In the genomic region with DNA sequence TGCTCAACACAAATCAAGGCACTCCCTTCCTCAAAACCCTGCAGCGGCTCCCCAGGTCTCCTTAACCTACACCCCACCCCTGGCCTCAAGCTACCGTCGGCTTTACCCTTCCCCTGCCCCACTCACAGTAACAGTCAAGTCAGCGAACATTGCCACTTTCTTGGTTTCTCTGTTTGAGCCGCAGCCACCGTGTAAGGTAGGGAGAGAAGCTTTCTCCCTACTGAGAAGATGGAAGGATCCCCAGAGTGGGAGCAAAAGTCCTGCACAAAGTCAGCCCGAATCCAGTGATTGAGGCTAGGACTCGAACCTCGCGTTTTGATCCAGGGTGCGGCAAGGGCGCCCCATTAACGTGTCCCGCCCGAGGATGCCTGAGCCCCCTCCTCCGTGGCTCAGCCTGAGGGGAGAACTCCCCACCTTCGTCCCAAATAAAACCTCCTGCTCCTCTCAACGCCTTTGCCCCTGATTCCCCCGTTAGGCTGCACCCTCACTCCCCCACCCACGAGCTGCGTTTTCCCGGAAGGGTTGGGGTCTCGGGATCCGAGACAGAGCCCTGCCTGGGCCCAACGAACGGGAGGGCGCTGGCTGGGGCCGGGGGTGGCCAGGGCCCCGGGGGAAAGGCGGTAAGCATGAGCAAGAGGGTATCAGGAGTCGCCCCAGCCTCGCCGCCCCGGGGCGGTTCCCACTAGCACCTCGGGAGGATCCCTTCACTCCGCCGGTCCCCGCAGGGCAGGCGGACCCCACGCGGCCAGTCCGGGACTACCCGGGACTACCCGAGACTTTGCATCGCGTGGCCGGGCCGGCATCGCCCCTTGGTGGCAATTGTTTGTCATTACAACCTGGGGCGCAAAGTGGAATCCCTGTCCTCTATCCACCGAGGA, we compare ENCODE assay signal across 1 cellular context.
TF ChIP-seq lines count a peak whose summit lies in the region.

No MANE protein-coding gene starts in this region.

TF ChIP-seq in SK-N-SH treated with all-trans-retinoic acid at 6 μM for 48 hours, 23 proteins besides CTCF, POLR2A, EP300 and RAD21 (continued from another document):
- TF ChIP-seq, protein P1, sequence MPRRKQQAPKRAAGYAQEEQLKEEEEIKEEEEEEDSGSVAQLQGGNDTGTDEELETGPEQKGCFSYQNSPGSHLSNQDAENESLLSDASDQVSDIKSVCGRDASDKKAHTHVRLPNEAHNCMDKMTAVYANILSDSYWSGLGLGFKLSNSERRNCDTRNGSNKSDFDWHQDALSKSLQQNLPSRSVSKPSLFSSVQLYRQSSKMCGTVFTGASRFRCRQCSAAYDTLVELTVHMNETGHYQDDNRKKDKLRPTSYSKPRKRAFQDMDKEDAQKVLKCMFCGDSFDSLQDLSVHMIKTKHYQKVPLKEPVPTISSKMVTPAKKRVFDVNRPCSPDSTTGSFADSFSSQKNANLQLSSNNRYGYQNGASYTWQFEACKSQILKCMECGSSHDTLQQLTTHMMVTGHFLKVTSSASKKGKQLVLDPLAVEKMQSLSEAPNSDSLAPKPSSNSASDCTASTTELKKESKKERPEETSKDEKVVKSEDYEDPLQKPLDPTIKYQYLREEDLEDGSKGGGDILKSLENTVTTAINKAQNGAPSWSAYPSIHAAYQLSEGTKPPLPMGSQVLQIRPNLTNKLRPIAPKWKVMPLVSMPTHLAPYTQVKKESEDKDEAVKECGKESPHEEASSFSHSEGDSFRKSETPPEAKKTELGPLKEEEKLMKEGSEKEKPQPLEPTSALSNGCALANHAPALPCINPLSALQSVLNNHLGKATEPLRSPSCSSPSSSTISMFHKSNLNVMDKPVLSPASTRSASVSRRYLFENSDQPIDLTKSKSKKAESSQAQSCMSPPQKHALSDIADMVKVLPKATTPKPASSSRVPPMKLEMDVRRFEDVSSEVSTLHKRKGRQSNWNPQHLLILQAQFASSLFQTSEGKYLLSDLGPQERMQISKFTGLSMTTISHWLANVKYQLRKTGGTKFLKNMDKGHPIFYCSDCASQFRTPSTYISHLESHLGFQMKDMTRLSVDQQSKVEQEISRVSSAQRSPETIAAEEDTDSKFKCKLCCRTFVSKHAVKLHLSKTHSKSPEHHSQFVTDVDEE (CRISPR knock-in tag; IDR thresholded peaks at IDR 0.05) = no peak
- no peak for TF ChIP-seq ARNTL (CRISPR knock-in tag; IDR thresholded peaks at IDR 0.05; ENCODE audit: borderline replicate concordance, low read depth)
- TF ChIP-seq, protein P2, sequence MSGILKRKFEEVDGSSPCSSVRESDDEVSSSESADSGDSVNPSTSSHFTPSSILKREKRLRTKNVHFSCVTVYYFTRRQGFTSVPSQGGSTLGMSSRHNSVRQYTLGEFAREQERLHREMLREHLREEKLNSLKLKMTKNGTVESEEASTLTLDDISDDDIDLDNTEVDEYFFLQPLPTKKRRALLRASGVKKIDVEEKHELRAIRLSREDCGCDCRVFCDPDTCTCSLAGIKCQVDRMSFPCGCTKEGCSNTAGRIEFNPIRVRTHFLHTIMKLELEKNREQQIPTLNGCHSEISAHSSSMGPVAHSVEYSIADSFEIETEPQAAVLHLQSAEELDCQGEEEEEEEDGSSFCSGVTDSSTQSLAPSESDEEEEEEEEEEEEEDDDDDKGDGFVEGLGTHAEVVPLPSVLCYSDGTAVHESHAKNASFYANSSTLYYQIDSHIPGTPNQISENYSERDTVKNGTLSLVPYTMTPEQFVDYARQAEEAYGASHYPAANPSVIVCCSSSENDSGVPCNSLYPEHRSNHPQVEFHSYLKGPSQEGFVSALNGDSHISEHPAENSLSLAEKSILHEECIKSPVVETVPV (CRISPR knock-in tag; IDR thresholded peaks at IDR 0.05) = no peak
- no peak for TF ChIP-seq TCF4 (CRISPR knock-in tag; IDR thresholded peaks at IDR 0.05; ENCODE audit: borderline replicate concordance)
- TF ChIP-seq ISL1 (CRISPR knock-in tag; IDR thresholded peaks at IDR 0.05) = no peak
- no peak for TF ChIP-seq ESRRG (CRISPR knock-in tag; IDR thresholded peaks at IDR 0.05)
- no peak for TF ChIP-seq OSR1 (CRISPR knock-in tag; IDR thresholded peaks at IDR 0.05)
TF ChIP-seq in SK-N-SH treated with all-trans-retinoic acid at 6 μM for 48 hours: peak in this region for 0.
